In genomic region chr4:94595880-94596483, GRCh38 we compare ENCODE assay signal across 8 cellular contexts.
DNase-seq lines count a peak whose midpoint lies in the region; ATAC-seq and TF ChIP-seq lines count a peak whose summit lies in the region.

No MANE protein-coding gene starts in this region.

- ATAC-seq in GM18498 (IDR thresholded peaks at IDR 0.05; ENCODE audit: unreplicated experiment), result peak; percentile 84
- peak; percentile 84 for ATAC-seq in HG02938 (IDR thresholded peaks at IDR 0.05; ENCODE audit: unreplicated experiment)

- no peak overlapping the region for H3K27ac ChIP-seq in liver (ENCODE audit: low read depth in 1 of 2, low read length in 2 of 2)

- no peaks in the 10 kb centered on the region for H3K36me3 Mint-ChIP-seq in activated CD4-positive, alpha-beta T cell treated with anti-CD3 and anti-CD28 coated beads, Interleukin-2, amount 10 ng/mL, durations not matched to agents 24 days and 14 days (ENCODE audit: low read depth)

- H3K9me3 ChIP-seq in liver (ENCODE audit: control insufficient read depth in 4 of 4, low read length in 3 of 4), result no peaks in the 10 kb centered on the region

- TF ChIP-seq CTCF in liver (IDR thresholded peaks at IDR 0.05; ENCODE audit: low read depth, low read length, missing input control), result peak; percentile 56

- H3K27ac Mint-ChIP-seq in activated CD4-positive, alpha-beta T cell treated with anti-CD3 and anti-CD28 coated beads, Interleukin-2, amount 10 ng/mL, durations not matched to agents 24 days and 14 days, result no peak overlapping the region

- no peak overlapping the region for H3K4me3 Mint-ChIP-seq in activated CD4-positive, alpha-beta T cell treated with anti-CD3 and anti-CD28 coated beads, Interleukin-2, amount 10 ng/mL, durations not matched to agents 24 days and 14 days

- peaks cover 0 to 4% (median 0%) of the 10 kb centered on the region in 4 donors for H3K4me1 ChIP-seq in liver (ENCODE audit: control insufficient read depth in 4 of 4, insufficient read depth in 4 of 4, low read length in 3 of 4)

- no peaks in the 10 kb centered on the region for H3K9me3 Mint-ChIP-seq in activated CD4-positive, alpha-beta T cell treated with anti-CD3 and anti-CD28 coated beads, Interleukin-2, amount 10 ng/mL, durations not matched to agents 24 days and 14 days

- peaks cover 1 to 21% (median 10%) of the 10 kb centered on the region in 4 donors for H3K36me3 ChIP-seq in liver (ENCODE audit: control insufficient read depth in 4 of 4, insufficient read depth in 3 of 4, low read depth in 1 of 4, low read length in 3 of 4)

- no peak overlapping the region for H3K4me3 ChIP-seq in liver (ENCODE audit: low read depth in 1 of 3, low read length in 3 of 3)

- H3K27me3 ChIP-seq in liver (ENCODE audit: control insufficient read depth in 4 of 4, insufficient read depth in 4 of 4, low read length in 3 of 4), result no peaks in the 10 kb centered on the region

- intact Hi-C loops in activated CD4-positive, alpha-beta T cell treated with anti-CD3 and anti-CD28 coated beads, Interleukin-2, amount 10 ng/mL, durations not matched to agents 24 days and 14 days (cut with micrococcal nuclease), result loop anchor here (1.0 to 5.0 kb wide), 4 partner anchors 145 to 804 kb away; partner anchors contain the start of gene PDLIM5

- DNase-seq in Ammon's horn (ENCODE audit: low spot score) (peak; percentile 63), NCI-H2227 treated with DMSO at 0.1 percent for 48 hours (lab: John Stamatoyannopoulos, UW) (peak; percentile 37), brain pericyte (ENCODE audit: low read depth, low spot score) (peak; percentile 31), HuH-7 (ENCODE audit: low spot score) (no peak)
- no peak for DNase-seq in activated CD4-positive, alpha-beta T cell treated with anti-CD3 and anti-CD28 coated beads, Interleukin-2, amount 10 ng/mL, durations not matched to agents 24 days and 14 days

- no peaks in the 10 kb centered on the region for H3K27me3 Mint-ChIP-seq in activated CD4-positive, alpha-beta T cell treated with anti-CD3 and anti-CD28 coated beads, Interleukin-2, amount 10 ng/mL, durations not matched to agents 24 days and 14 days

- peak; percentile 90 to 92 for TF ChIP-seq RAD21 in liver (IDR thresholded peaks at IDR 0.05)

- WGBS in liver, result 60% methylated on average over 5 of the region's 5 CpGs

- no peak overlapping the region for H3K9ac ChIP-seq in liver (ENCODE audit: low read depth in 1 of 2, low read length in 2 of 2)

- no peaks in the 10 kb centered on the region for H3K4me1 Mint-ChIP-seq in activated CD4-positive, alpha-beta T cell treated with anti-CD3 and anti-CD28 coated beads, Interleukin-2, amount 10 ng/mL, durations not matched to agents 24 days and 14 days

TF ChIP-seq in liver, 16 proteins besides CTCF, POLR2A, EP300 and RAD21:
- TF ChIP-seq YY1 (IDR thresholded peaks at IDR 0.05) (no peak), JUND (IDR thresholded peaks at IDR 0.05) (no peak), FOXA2 (IDR thresholded peaks at IDR 0.05) (no peak), TAF1 (conservative IDR thresholded peaks at IDR 0.05) (no peak), EGR1 (IDR thresholded peaks at IDR 0.05; ENCODE audit: low read depth in 2 of 2) (no peak), MAX (IDR thresholded peaks at IDR 0.05) (no peak), ATF3 (IDR thresholded peaks at IDR 0.05) (no peak), HNF4A (conservative IDR thresholded peaks at IDR 0.05) (no peak), HNF4G (IDR thresholded peaks at IDR 0.05) (no peak), NR2F2 (IDR thresholded peaks at IDR 0.05) (no peak), FOXA1 (IDR thresholded peaks at IDR 0.05) (no peak), RXRA (IDR thresholded peaks at IDR 0.05) (no peak), SP1 (IDR thresholded peaks at IDR 0.05) (no peak), GABPA (IDR thresholded peaks at IDR 0.05 in 1 of 2, conservative IDR thresholded peaks at IDR 0.05 in 1 of 2) (no peak)
- TF ChIP-seq, protein P1, sequence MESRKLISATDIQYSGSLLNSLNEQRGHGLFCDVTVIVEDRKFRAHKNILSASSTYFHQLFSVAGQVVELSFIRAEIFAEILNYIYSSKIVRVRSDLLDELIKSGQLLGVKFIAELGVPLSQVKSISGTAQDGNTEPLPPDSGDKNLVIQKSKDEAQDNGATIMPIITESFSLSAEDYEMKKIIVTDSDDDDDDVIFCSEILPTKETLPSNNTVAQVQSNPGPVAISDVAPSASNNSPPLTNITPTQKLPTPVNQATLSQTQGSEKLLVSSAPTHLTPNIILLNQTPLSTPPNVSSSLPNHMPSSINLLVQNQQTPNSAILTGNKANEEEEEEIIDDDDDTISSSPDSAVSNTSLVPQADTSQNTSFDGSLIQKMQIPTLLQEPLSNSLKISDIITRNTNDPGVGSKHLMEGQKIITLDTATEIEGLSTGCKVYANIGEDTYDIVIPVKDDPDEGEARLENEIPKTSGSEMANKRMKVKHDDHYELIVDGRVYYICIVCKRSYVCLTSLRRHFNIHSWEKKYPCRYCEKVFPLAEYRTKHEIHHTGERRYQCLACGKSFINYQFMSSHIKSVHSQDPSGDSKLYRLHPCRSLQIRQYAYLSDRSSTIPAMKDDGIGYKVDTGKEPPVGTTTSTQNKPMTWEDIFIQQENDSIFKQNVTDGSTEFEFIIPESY (IDR thresholded peaks at IDR 0.05), result no peak
- TF ChIP-seq, protein P2, sequence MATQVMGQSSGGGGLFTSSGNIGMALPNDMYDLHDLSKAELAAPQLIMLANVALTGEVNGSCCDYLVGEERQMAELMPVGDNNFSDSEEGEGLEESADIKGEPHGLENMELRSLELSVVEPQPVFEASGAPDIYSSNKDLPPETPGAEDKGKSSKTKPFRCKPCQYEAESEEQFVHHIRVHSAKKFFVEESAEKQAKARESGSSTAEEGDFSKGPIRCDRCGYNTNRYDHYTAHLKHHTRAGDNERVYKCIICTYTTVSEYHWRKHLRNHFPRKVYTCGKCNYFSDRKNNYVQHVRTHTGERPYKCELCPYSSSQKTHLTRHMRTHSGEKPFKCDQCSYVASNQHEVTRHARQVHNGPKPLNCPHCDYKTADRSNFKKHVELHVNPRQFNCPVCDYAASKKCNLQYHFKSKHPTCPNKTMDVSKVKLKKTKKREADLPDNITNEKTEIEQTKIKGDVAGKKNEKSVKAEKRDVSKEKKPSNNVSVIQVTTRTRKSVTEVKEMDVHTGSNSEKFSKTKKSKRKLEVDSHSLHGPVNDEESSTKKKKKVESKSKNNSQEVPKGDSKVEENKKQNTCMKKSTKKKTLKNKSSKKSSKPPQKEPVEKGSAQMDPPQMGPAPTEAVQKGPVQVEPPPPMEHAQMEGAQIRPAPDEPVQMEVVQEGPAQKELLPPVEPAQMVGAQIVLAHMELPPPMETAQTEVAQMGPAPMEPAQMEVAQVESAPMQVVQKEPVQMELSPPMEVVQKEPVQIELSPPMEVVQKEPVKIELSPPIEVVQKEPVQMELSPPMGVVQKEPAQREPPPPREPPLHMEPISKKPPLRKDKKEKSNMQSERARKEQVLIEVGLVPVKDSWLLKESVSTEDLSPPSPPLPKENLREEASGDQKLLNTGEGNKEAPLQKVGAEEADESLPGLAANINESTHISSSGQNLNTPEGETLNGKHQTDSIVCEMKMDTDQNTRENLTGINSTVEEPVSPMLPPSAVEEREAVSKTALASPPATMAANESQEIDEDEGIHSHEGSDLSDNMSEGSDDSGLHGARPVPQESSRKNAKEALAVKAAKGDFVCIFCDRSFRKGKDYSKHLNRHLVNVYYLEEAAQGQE (IDR thresholded peaks at IDR 0.05), result no peak

Comparison
In these comparisons a context has a peak if more than half of its experiments do, and no peak if none do; other contexts are left out.
1. DNase-seq: peak in Ammon's horn (single experiment), NCI-H2227 treated with DMSO at 0.1 percent for 48 hours (single experiment) and brain pericyte (single experiment); none in activated CD4-positive, alpha-beta T cell treated with anti-CD3 and anti-CD28 coated beads, Interleukin-2, amount 10 ng/mL, durations not matched to agents 24 days and 14 days (single experiment) and HuH-7 (single experiment).